Comparison of ENCODE assay signal across 1 cellular context in genomic region chr7:150879345-150879744, GRCh38.
TF ChIP-seq lines count a peak whose summit lies in the region.

No MANE protein-coding gene starts in this region.

TF ChIP-seq in GM23338, 12 proteins besides CTCF, POLR2A, EP300 and RAD21 (continued from another document):
- TF ChIP-seq REST (IDR thresholded peaks at IDR 0.05; ENCODE audit: unreplicated experiment): no peak
- no peak for TF ChIP-seq JUNB (IDR thresholded peaks at IDR 0.05; ENCODE audit: unreplicated experiment)
- TF ChIP-seq STAT1 (IDR thresholded peaks at IDR 0.05; ENCODE audit: unreplicated experiment): no peak
- TF ChIP-seq ETS1 (IDR thresholded peaks at IDR 0.05): no peak
- no peak for TF ChIP-seq ZNF331 (CRISPR knock-in tag; IDR thresholded peaks at IDR 0.05; ENCODE audit: low read depth)
- no peak for TF ChIP-seq EZH2 (IDR thresholded peaks at IDR 0.05; ENCODE audit: low read depth, unreplicated experiment)
- no peak for TF ChIP-seq ZNF114 (CRISPR knock-in tag; IDR thresholded peaks at IDR 0.05)
- no peak for TF ChIP-seq EZH2phosphoT487 (IDR thresholded peaks at IDR 0.05; ENCODE audit: unreplicated experiment)
TF ChIP-seq in GM23338: peak in this region for 0.
